ENCODE assay signal across 16 cellular contexts in genomic region chr11:57405271-57405890, GRCh38. TPM values are rescaled to one million over a fixed set of nuclear protein-coding genes. Genes with fewer than 3 reads are reported as not detected.
DNase-seq lines count a peak whose midpoint lies in the region; ATAC-seq and TF ChIP-seq lines count a peak whose summit lies in the region.
"Had no signal": no experiment of that assay in that cellular context is flagged by ENCODE, and none has a peak within 500 bp of the region (broad histone marks: within the 10 kb centered on the region; RNA-seq: fewer than 3 reads in every experiment).

No MANE protein-coding gene starts in this region.

- DNase-seq in stimulated activated naive CD8-positive, alpha-beta T cell treated with anti-CD3 and anti-CD28 coated beads, Interleukin-15, Interleukin-2, amounts not matched to agents 100 U/mL and 50 U/mL, for 24 hours: no peak
- DNase-seq in stimulated activated naive CD8-positive, alpha-beta T cell treated with anti-CD3 and anti-CD28 coated beads, Interleukin-15, amount 100 ng/mL, for 72 hours: no peak
- no peak for DNase-seq in activated T-helper 1 cell treated with anti-CD3 and anti-CD28 coated beads, Interleukin-12 subunit alpha, Interleukin-12 subunit beta, Interleukin-2, Interleukin-4 antibody, amounts not matched to agents 30 ng/mL and 10 ng/mL and 1 ng/mL, durations not matched to agents 14 hours and 24 hours and 36 hours (ENCODE audit: low spot score)
- DNase-seq in left ventricle myocardium inferior (no peak), aorta (no peak), GM13976 (ENCODE audit: low spot score) (no peak), T1000 (lab: John Stamatoyannopoulos, UW) (no peak), SHP77 (lab: John Stamatoyannopoulos, UW) (no peak)
- DNase-seq: CD4-positive, alpha-beta T cell; EL; NCI-H1048; NCI-H2171 had no signal

- H3K4me3 Mint-ChIP-seq in stimulated activated naive CD8-positive, alpha-beta T cell treated with anti-CD3 and anti-CD28 coated beads, Interleukin-15, amount 100 ng/mL, for 72 hours: no peak overlapping the region
- H3K4me3 Mint-ChIP-seq in activated T-helper 1 cell treated with anti-CD3 and anti-CD28 coated beads, Interleukin-12 subunit alpha, Interleukin-12 subunit beta, Interleukin-2, Interleukin-4 antibody, amounts not matched to agents 30 ng/mL and 10 ng/mL and 1 ng/mL, durations not matched to agents 14 hours and 24 hours and 36 hours: no peak overlapping the region
- H3K4me3 Mint-ChIP-seq: CD4-positive, alpha-beta T cell had no signal

- peaks cover 63% of the 10 kb centered on the region for H3K4me1 Mint-ChIP-seq in stimulated activated naive CD8-positive, alpha-beta T cell treated with anti-CD3 and anti-CD28 coated beads, Interleukin-15, amount 100 ng/mL, for 72 hours
- peaks cover 34% of the 10 kb centered on the region for H3K4me1 Mint-ChIP-seq in activated T-helper 1 cell treated with anti-CD3 and anti-CD28 coated beads, Interleukin-12 subunit alpha, Interleukin-12 subunit beta, Interleukin-2, Interleukin-4 antibody, amounts not matched to agents 30 ng/mL and 10 ng/mL and 1 ng/mL, durations not matched to agents 14 hours and 24 hours and 36 hours (ENCODE audit: low read depth)

- H3K9me3 Mint-ChIP-seq in stimulated activated naive CD8-positive, alpha-beta T cell treated with anti-CD3 and anti-CD28 coated beads, Interleukin-15, amount 100 ng/mL, for 72 hours: no peaks in the 10 kb centered on the region
- H3K9me3 Mint-ChIP-seq in activated T-helper 1 cell treated with anti-CD3 and anti-CD28 coated beads, Interleukin-12 subunit alpha, Interleukin-12 subunit beta, Interleukin-2, Interleukin-4 antibody, amounts not matched to agents 30 ng/mL and 10 ng/mL and 1 ng/mL, durations not matched to agents 14 hours and 24 hours and 36 hours: no peaks in the 10 kb centered on the region
- H3K9me3 Mint-ChIP-seq: CD4-positive, alpha-beta T cell had no signal

- in situ Hi-C loops in GM13976 (cut with MboI; ENCODE audit: low sequenced_read_pairs, unreplicated experiment): no loop called here

- peaks cover 35% of the 10 kb centered on the region for H3K36me3 ChIP-seq in left ventricle myocardium inferior
- H3K36me3 ChIP-seq in aorta (ENCODE audit: control insufficient read depth in 1 of 2, insufficient read depth in 2 of 2, low read length in 1 of 2): peaks cover 8 to 14% of the 10 kb centered on the region in 2 donors

- H3K4me3 ChIP-seq in left ventricle myocardium inferior: no peak overlapping the region
- no peak overlapping the region for H3K4me3 ChIP-seq in aorta (ENCODE audit: low read length in 2 of 2)
- H3K4me3 ChIP-seq: vagina had no signal

- 81 to 82% methylated on average over 5 of the region's 5 CpGs for WGBS in aorta, 2 donors

- peaks cover 37% of the 10 kb centered on the region for H3K36me3 Mint-ChIP-seq in activated T-helper 1 cell treated with anti-CD3 and anti-CD28 coated beads, Interleukin-12 subunit alpha, Interleukin-12 subunit beta, Interleukin-2, Interleukin-4 antibody, amounts not matched to agents 30 ng/mL and 10 ng/mL and 1 ng/mL, durations not matched to agents 14 hours and 24 hours and 36 hours (ENCODE audit: low read depth)

- H3K27me3 ChIP-seq in left ventricle myocardium inferior (ENCODE audit: low read depth) (peaks cover 5% of the 10 kb centered on the region), aorta (ENCODE audit: control insufficient read depth in 1 of 2, insufficient read depth in 2 of 2, low read length in 1 of 2) (no peaks in the 10 kb centered on the region)
- H3K27me3 ChIP-seq: vagina had no signal

- peak overlapping the region in 1 of 2 donors; percentile 56 for H3K27ac Mint-ChIP-seq in stimulated activated naive CD8-positive, alpha-beta T cell treated with anti-CD3 and anti-CD28 coated beads, Interleukin-15, amount 100 ng/mL, for 72 hours
- peak overlapping the region; percentile 91 for H3K27ac Mint-ChIP-seq in activated T-helper 1 cell treated with anti-CD3 and anti-CD28 coated beads, Interleukin-12 subunit alpha, Interleukin-12 subunit beta, Interleukin-2, Interleukin-4 antibody, amounts not matched to agents 30 ng/mL and 10 ng/mL and 1 ng/mL, durations not matched to agents 14 hours and 24 hours and 36 hours
- H3K27ac Mint-ChIP-seq: CD4-positive, alpha-beta T cell had no signal

- no peak for TF ChIP-seq CTCF in left ventricle myocardium inferior (IDR thresholded peaks at IDR 0.05; ENCODE audit: borderline replicate concordance)
- no peak for TF ChIP-seq CTCF in GM13976 (IDR thresholded peaks at IDR 0.05; ENCODE audit: borderline replicate concordance, control extremely low read depth, extremely low read depth, insufficient read depth, missing control alignments)

- H3K4me1 ChIP-seq in left ventricle myocardium inferior (peaks cover 36% of the 10 kb centered on the region), aorta (ENCODE audit: control insufficient read depth in 1 of 2, insufficient read depth in 2 of 2, low read length in 2 of 2) (no peaks in the 10 kb centered on the region)

- peak; percentile 9 for ATAC-seq in stimulated activated naive CD8-positive, alpha-beta T cell treated with anti-CD3 and anti-CD28 coated beads, Interleukin-15, Interleukin-2, amounts not matched to agents 100 U/mL and 50 U/mL, for 24 hours
- no peak for ATAC-seq in stimulated activated naive CD8-positive, alpha-beta T cell treated with anti-CD3 and anti-CD28 coated beads, Interleukin-15, amount 100 ng/mL, for 72 hours
- peak; percentile 20 for ATAC-seq in aorta (ENCODE audit: low FRiP score)
- ATAC-seq: SK-N-SH treated with all-trans-retinoic acid at 6 μM for 48 hours had no signal

- no peaks in the 10 kb centered on the region for H3K27me3 Mint-ChIP-seq in stimulated activated naive CD8-positive, alpha-beta T cell treated with anti-CD3 and anti-CD28 coated beads, Interleukin-15, amount 100 ng/mL, for 72 hours
- H3K27me3 Mint-ChIP-seq in activated T-helper 1 cell treated with anti-CD3 and anti-CD28 coated beads, Interleukin-12 subunit alpha, Interleukin-12 subunit beta, Interleukin-2, Interleukin-4 antibody, amounts not matched to agents 30 ng/mL and 10 ng/mL and 1 ng/mL, durations not matched to agents 14 hours and 24 hours and 36 hours (ENCODE audit: insufficient read depth): no peaks in the 10 kb centered on the region
- H3K27me3 Mint-ChIP-seq: CD4-positive, alpha-beta T cell had no signal

- intact Hi-C loops in activated T-helper 1 cell treated with anti-CD3 and anti-CD28 coated beads, Interleukin-12 subunit alpha, Interleukin-12 subunit beta, Interleukin-2, Interleukin-4 antibody, amounts not matched to agents 30 ng/mL and 10 ng/mL and 1 ng/mL, durations not matched to agents 14 hours and 24 hours and 36 hours (cut with micrococcal nuclease): no loop called here
- intact Hi-C loops in left ventricle myocardium inferior (cut with micrococcal nuclease): no loop called here
- intact Hi-C loops in aorta (cut with DNase I): no loop called here

- H3K9me3 ChIP-seq in left ventricle myocardium inferior (replicated peaks): no peaks in the 10 kb centered on the region
- H3K9me3 ChIP-seq in aorta (ENCODE audit: control insufficient read depth, low read length): no peaks in the 10 kb centered on the region
- H3K9me3 ChIP-seq: vagina had no signal

- peak overlapping the region; percentile 79 for H3K27ac ChIP-seq in left ventricle myocardium inferior (replicated peaks)
- no peak overlapping the region for H3K27ac ChIP-seq in aorta (ENCODE audit: low read depth in 1 of 2, low read length in 2 of 2)
- H3K27ac ChIP-seq: vagina had no signal

RNA-seq across cellular contexts. Expression of gene PRG2, which starts 14.9 kb away (rescaled TPM):
- not detected in 2 replicates for total RNA-seq in activated T-helper 1 cell treated with anti-CD3 and anti-CD28 coated beads, Interleukin-12 subunit alpha, Interleukin-12 subunit beta, Interleukin-2, Interleukin-4 antibody, amounts not matched to agents 30 ng/mL and 10 ng/mL and 1 ng/mL, durations not matched to agents 14 hours and 24 hours and 36 hours
- total RNA-seq in left ventricle myocardium inferior (not detected), aorta (under 1 TPM; 0.39 to 0.84 TPM)
- polyA plus RNA-seq in aorta: under 1 TPM in 1 of 2 donors, not detected in 1; 0.15 TPM
- total RNA-seq: glomerular endothelial cell, vagina had no signal

RNA-seq across cellular contexts. Expression of gene SLC43A3, which starts 21.5 kb away (rescaled TPM):
- 181 and 184 TPM in 2 replicates for total RNA-seq in activated T-helper 1 cell treated with anti-CD3 and anti-CD28 coated beads, Interleukin-12 subunit alpha, Interleukin-12 subunit beta, Interleukin-2, Interleukin-4 antibody, amounts not matched to agents 30 ng/mL and 10 ng/mL and 1 ng/mL, durations not matched to agents 14 hours and 24 hours and 36 hours
- total RNA-seq in left ventricle myocardium inferior (21.0 TPM), aorta (10 to 100 TPM; 59.7 to 97.8 TPM)
- polyA plus RNA-seq in aorta: 10 to 100 TPM; 28.0 to 30.4 TPM

RNA-seq across cellular contexts. Expression of gene PRG3, which starts 24.4 kb away (rescaled TPM):
- total RNA-seq in activated T-helper 1 cell treated with anti-CD3 and anti-CD28 coated beads, Interleukin-12 subunit alpha, Interleukin-12 subunit beta, Interleukin-2, Interleukin-4 antibody, amounts not matched to agents 30 ng/mL and 10 ng/mL and 1 ng/mL, durations not matched to agents 14 hours and 24 hours and 36 hours: not detected in 2 replicates
- total RNA-seq in left ventricle myocardium inferior: not detected
- not detected for total RNA-seq in aorta
- not detected for polyA plus RNA-seq in aorta
- total RNA-seq: CD4-positive, alpha-beta T cell; glomerular endothelial cell; kidney epithelial cell; vagina had no signal

RNA-seq across cellular contexts. Expression of gene RTN4RL2, which starts 54.9 kb away (rescaled TPM):
- 0.54 TPM in 1 of 2 replicates, not detected in the other for total RNA-seq in activated T-helper 1 cell treated with anti-CD3 and anti-CD28 coated beads, Interleukin-12 subunit alpha, Interleukin-12 subunit beta, Interleukin-2, Interleukin-4 antibody, amounts not matched to agents 30 ng/mL and 10 ng/mL and 1 ng/mL, durations not matched to agents 14 hours and 24 hours and 36 hours
- total RNA-seq in left ventricle myocardium inferior (1.3 TPM), aorta (1 to 10 TPM; 1.1 to 4.3 TPM)
- under 1 TPM in 1 of 2 donors, not detected in 1; 0.20 TPM for polyA plus RNA-seq in aorta
